Comparison of ENCODE assay signal across 1 cellular context in the genomic region with DNA sequence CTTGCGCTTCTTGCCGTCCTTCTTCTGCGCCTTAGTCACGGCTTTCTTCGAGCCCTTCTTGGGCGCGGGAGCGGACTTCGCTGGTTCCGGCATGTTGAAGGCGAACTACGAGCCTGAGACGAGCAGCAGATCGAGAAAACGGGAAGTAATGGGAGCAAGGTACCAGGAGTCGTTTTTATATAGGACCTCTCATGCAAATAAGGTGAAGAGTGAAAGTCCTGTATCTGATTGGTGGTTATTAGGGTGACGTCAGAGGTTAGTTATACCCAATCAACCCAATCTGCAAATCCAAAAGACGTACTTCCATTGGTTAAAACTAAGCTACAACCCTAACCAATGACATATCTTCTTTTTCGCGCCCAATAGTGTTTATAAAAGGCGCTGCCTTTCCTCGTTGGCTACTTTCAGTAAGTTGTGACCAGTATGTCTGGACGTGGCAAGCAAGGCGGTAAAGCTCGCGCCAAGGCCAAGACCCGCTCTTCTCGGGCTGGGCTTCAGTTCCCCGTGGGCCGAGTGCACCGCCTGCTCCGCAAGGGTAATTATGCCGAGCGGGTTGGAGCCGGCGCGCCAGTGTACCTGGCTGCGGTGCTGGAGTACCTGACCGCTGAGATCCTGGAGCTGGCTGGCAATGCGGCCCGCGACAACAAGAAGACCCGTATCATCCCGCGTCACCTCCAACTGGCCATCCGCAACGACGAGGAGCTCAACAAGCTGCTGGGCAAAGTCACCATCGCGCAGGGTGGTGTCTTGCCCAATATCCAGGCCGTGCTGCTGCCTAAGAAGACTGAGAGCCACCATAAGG.
TF ChIP-seq lines count a peak whose summit lies in the region.

No MANE protein-coding gene starts in this region.

TF ChIP-seq in HEK293, 187 proteins besides CTCF, POLR2A, EP300 and RAD21 (continued from another document and continues in another):
- TF ChIP-seq, protein P1, sequence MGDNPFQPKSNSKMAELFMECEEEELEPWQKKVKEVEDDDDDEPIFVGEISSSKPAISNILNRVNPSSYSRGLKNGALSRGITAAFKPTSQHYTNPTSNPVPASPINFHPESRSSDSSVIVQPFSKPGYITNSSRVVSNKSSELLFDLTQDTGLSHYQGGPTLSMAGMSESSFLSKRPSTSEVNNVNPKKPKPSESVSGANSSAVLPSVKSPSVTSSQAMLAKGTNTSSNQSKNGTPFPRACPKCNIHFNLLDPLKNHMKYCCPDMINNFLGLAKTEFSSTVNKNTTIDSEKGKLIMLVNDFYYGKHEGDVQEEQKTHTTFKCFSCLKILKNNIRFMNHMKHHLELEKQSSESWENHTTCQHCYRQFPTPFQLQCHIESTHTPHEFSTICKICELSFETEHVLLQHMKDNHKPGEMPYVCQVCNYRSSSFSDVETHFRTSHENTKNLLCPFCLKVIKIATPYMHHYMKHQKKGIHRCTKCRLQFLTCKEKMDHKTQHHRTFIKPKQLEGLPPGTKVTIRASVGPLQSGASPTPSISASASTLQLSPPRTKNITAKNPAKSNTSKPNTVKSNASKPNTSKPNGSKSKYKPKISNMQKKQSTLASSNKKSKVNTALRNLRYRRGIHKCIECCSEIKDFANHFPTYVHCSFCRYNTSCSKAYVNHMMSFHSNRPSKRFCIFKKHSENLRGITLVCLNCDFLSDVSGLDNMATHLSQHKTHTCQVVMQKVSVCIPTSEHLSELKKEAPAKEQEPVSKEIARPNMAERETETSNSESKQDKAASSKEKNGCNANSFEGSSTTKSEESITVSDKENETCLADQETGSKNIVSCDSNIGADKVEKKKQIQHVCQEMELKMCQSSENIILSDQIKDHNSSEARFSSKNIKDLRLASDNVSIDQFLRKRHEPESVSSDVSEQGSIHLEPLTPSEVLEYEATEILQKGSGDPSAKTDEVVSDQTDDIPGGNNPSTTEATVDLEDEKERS (tag by site-specific recombination; IDR thresholded peaks at IDR 0.05), result no peak
- peak; percentile 40; the same call in 1 of the 2 replicates for TF ChIP-seq ZNF624 (tag by site-specific recombination; IDR thresholded peaks at IDR 0.05)
- no peak for TF ChIP-seq ZNF138 (tag by site-specific recombination; IDR thresholded peaks at IDR 0.05; ENCODE audit: borderline replicate concordance)
- TF ChIP-seq BCL11B (tag by site-specific recombination; IDR thresholded peaks at IDR 0.05; ENCODE audit: low read depth), result peak; percentile 88; the same call in 1 of the 2 replicates
- no peak for TF ChIP-seq ZBTB10 (tag by site-specific recombination; IDR thresholded peaks at IDR 0.05)
- TF ChIP-seq ZNF24 (tag by site-specific recombination; IDR thresholded peaks at IDR 0.05), result peak; percentile 80; the same call in 1 of the 2 replicates
- no peak for TF ChIP-seq ZNF292 (tag by site-specific recombination; IDR thresholded peaks at IDR 0.05; ENCODE audit: borderline replicate concordance, low read depth)
- TF ChIP-seq ZNF701 (tag by site-specific recombination; IDR thresholded peaks at IDR 0.05), result no peak
- TF ChIP-seq ZNF311 (tag by site-specific recombination; IDR thresholded peaks at IDR 0.05; ENCODE audit: borderline replicate concordance), result no peak
- no peak; the same call in 1 of the 2 replicates for TF ChIP-seq TSHZ1 (tag by site-specific recombination; IDR thresholded peaks at IDR 0.05; ENCODE audit: borderline replicate concordance)
- TF ChIP-seq ZBTB44 (tag by site-specific recombination; IDR thresholded peaks at IDR 0.05), result no peak
- peak; percentile 81; the same call in 1 of the 2 replicates for TF ChIP-seq ZNF391 (tag by site-specific recombination; IDR thresholded peaks at IDR 0.05; ENCODE audit: borderline replicate concordance, low read depth)
- no peak; the same call in none of the 2 replicates for TF ChIP-seq ZNF623 (tag by site-specific recombination; IDR thresholded peaks at IDR 0.05)
- no peak for TF ChIP-seq ZNF433 (tag by site-specific recombination; IDR thresholded peaks at IDR 0.05; ENCODE audit: low read depth)
- no peak for TF ChIP-seq ZNF169 (tag by site-specific recombination; IDR thresholded peaks at IDR 0.05)
- no peak for TF ChIP-seq SALL2 (tag by site-specific recombination; IDR thresholded peaks at IDR 0.05; ENCODE audit: borderline replicate concordance)
- TF ChIP-seq, protein P2, sequence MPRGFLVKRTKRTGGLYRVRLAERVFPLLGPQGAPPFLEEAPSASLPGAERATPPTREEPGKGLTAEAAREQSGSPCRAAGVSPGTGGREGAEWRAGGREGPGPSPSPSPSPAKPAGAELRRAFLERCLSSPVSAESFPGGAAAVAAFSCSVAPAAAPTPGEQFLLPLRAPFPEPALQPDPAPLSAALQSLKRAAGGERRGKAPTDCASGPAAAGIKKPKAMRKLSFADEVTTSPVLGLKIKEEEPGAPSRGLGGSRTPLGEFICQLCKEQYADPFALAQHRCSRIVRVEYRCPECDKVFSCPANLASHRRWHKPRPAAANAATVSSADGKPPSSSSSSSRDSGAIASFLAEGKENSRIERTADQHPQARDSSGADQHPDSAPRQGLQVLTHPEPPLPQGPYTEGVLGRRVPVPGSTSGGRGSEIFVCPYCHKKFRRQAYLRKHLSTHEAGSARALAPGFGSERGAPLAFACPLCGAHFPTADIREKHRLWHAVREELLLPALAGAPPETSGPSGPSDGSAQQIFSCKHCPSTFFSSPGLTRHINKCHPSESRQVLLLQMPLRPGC (tag by site-specific recombination; IDR thresholded peaks at IDR 0.05), result 0 out of 2 replicates have a peak, but pooled peaks have one; percentile 51
- TF ChIP-seq ZNF146 (tag by site-specific recombination; IDR thresholded peaks at IDR 0.05), result peak; percentile 18; the same call in 1 of the 2 replicates
- no peak for TF ChIP-seq ZNF610 (tag by site-specific recombination; IDR thresholded peaks at IDR 0.05; ENCODE audit: borderline replicate concordance)
- TF ChIP-seq, protein P3, sequence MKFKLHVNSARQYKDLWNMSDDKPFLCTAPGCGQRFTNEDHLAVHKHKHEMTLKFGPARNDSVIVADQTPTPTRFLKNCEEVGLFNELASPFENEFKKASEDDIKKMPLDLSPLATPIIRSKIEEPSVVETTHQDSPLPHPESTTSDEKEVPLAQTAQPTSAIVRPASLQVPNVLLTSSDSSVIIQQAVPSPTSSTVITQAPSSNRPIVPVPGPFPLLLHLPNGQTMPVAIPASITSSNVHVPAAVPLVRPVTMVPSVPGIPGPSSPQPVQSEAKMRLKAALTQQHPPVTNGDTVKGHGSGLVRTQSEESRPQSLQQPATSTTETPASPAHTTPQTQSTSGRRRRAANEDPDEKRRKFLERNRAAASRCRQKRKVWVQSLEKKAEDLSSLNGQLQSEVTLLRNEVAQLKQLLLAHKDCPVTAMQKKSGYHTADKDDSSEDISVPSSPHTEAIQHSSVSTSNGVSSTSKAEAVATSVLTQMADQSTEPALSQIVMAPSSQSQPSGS (tag by site-specific recombination; IDR thresholded peaks at IDR 0.05; ENCODE audit: low read depth), result peak; percentile 100
- TF ChIP-seq OVOL3 (tag by site-specific recombination; IDR thresholded peaks at IDR 0.05), result no peak
- no peak for TF ChIP-seq ZNF529 (tag by site-specific recombination; IDR thresholded peaks at IDR 0.05; ENCODE audit: insufficient replicate concordance)
- no peak for TF ChIP-seq HOXC10 (CRISPR knock-in tag; IDR thresholded peaks at IDR 0.05)
- no peak for TF ChIP-seq GLIS2 (tag by site-specific recombination; IDR thresholded peaks at IDR 0.05)
- TF ChIP-seq ZNF658 (tag by site-specific recombination; IDR thresholded peaks at IDR 0.05), result no peak
- TF ChIP-seq ZNF561 (tag by site-specific recombination; IDR thresholded peaks at IDR 0.05; ENCODE audit: borderline replicate concordance), result peak; percentile 52; the same call in 1 of the 2 replicates
- TF ChIP-seq ZNF768 (tag by site-specific recombination; IDR thresholded peaks at IDR 0.05), result no peak
- no peak for TF ChIP-seq ZNF792 (tag by site-specific recombination; IDR thresholded peaks at IDR 0.05)
- TF ChIP-seq ZNF830 (tag by site-specific recombination; IDR thresholded peaks at IDR 0.05; ENCODE audit: low read depth), result no peak
- TF ChIP-seq YY2 (tag by site-specific recombination; IDR thresholded peaks at IDR 0.05), result no peak
- TF ChIP-seq ZBTB1 (tag by site-specific recombination; IDR thresholded peaks at IDR 0.05), result no peak
- TF ChIP-seq, protein P4, sequence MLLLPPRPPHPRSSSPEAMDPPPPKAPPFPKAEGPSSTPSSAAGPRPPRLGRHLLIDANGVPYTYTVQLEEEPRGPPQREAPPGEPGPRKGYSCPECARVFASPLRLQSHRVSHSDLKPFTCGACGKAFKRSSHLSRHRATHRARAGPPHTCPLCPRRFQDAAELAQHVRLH (tag by site-specific recombination; IDR thresholded peaks at IDR 0.05), result no peak; the same call in none of the 2 replicates
- TF ChIP-seq ZNF664 (tag by site-specific recombination; IDR thresholded peaks at IDR 0.05), result 0 out of 2 replicates have a peak, but pooled peaks have one; percentile 36
- TF ChIP-seq ZSCAN5A (tag by site-specific recombination; IDR thresholded peaks at IDR 0.05), result no peak
- no peak for TF ChIP-seq ZNF521 (tag by site-specific recombination; IDR thresholded peaks at IDR 0.05)
- TF ChIP-seq MEIS1 (CRISPR knock-in tag; IDR thresholded peaks at IDR 0.05; ENCODE audit: borderline replicate concordance), result no peak
- TF ChIP-seq, protein P5, sequence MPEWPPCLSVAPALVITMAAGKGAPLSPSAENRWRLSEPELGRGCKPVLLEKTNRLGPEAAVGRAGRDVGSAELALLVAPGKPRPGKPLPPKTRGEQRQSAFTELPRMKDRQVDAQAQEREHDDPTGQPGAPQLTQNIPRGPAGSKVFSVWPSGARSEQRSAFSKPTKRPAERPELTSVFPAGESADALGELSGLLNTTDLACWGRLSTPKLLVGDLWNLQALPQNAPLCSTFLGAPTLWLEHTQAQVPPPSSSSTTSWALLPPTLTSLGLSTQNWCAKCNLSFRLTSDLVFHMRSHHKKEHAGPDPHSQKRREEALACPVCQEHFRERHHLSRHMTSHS (tag by site-specific recombination; IDR thresholded peaks at IDR 0.05), result no peak
